18 cellular contexts compared by ENCODE assay signal in the genomic region with DNA sequence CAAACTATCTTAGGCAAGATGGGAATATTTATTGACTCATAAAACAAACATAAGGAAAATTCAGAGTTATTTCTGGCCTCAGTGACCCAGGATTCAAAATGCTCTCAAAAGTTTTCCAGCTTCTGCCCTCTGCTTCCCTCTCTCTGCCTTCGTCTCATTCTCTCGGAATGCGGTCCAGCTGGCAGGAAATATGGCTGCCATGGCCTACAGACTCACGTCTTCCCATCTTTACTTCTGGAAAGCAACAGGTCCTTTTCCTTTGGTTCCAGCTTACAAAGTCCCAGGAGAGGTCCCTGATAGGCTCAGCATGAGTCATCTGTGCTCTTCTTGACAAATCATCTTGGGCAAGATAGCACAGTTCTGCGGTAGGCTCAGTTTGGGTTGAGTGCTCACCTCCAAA. TPM values are rescaled to one million over a fixed set of nuclear protein-coding genes. Genes with fewer than 3 reads are reported as not detected.
DNase-seq lines count a peak whose midpoint lies in the region; ATAC-seq, FAIRE-seq and TF ChIP-seq lines count a peak whose summit lies in the region.
"Had no signal": no experiment of that assay in that cellular context is flagged by ENCODE, and none has a peak within 500 bp of the region (broad histone marks: within the 10 kb centered on the region; RNA-seq: fewer than 3 reads in every experiment).

No MANE protein-coding gene starts in this region.

- intact Hi-C loops in CD14-positive monocyte (cut with micrococcal nuclease), result no loop called here

- H3K27ac ChIP-seq in coronary artery, result peak overlapping the region; percentile 74 to 83
- H3K27ac ChIP-seq: testis had no signal

- ATAC-seq in GM18520 (IDR thresholded peaks at IDR 0.05; ENCODE audit: unreplicated experiment) (no peak), GM19035 (IDR thresholded peaks at IDR 0.05; ENCODE audit: unreplicated experiment) (no peak)

- TF ChIP-seq POLR2A in NB4 (IDR thresholded peaks at IDR 0.05; ENCODE audit: extremely low read depth, insufficient read length), result no peak

- H3K27me3 Mint-ChIP-seq in CD14-positive monocyte (ENCODE audit: low read depth in 3 of 3), result peaks cover 0 to 4% (median 0%) of the 10 kb centered on the region in 3 donors

- POLR2A ChIA-PET in GM10248 (lab: Yijun Ruan, JAX), result no interaction called here

- H3K4me3 Mint-ChIP-seq in CD14-positive monocyte, result no peak overlapping the region
- H3K4me3 Mint-ChIP-seq: activated T-helper 1 cell treated with anti-CD3 and anti-CD28 coated beads, Interleukin-12 subunit alpha, Interleukin-12 subunit beta, Interleukin-2, Interleukin-4 antibody, amounts not matched to agents 30 ng/mL and 10 ng/mL and 1 ng/mL, durations not matched to agents 14 hours and 24 hours and 36 hours; HFFc6 had no signal

- no peak for FAIRE-seq in HTR-8/SVneo (lab: Jason Lieb, UNC)
- FAIRE-seq: GM12891 had no signal

- TF ChIP-seq CTCF in CD14-positive monocyte (IDR thresholded peaks at IDR 0.05) (no peak), NB4 (IDR thresholded peaks at IDR 0.05; ENCODE audit: low read depth, low read length) (no peak), coronary artery (IDR thresholded peaks at IDR 0.05) (no peak), GM10248 (IDR thresholded peaks at IDR 0.05; ENCODE audit: control extremely low read depth, extremely low read depth, low read depth, missing control alignments) (no peak)

- H3K4me3 ChIP-seq in NB4 (ENCODE audit: low read depth, low read length) (no peak overlapping the region), coronary artery (peak overlapping the region; percentile 5)
- H3K4me3 ChIP-seq: gastroesophageal sphincter, testis had no signal

- H3K36me3 Mint-ChIP-seq in CD14-positive monocyte, result peaks cover 0 to 3% of the 10 kb centered on the region in 2 donors

- peaks cover 62% of the 10 kb centered on the region for H3K4me1 Mint-ChIP-seq in CD14-positive monocyte

- no peak for DNase-seq in CD14-positive monocyte (ENCODE audit: low spot score)
- peak; percentile 46 for DNase-seq in NB4 (ENCODE audit: low read depth)
- DNase-seq in coronary artery (ENCODE audit: low spot score), result no peak
- DNase-seq in myocyte (ENCODE audit: low read depth), result peak; percentile 38
- no peak for DNase-seq in HTR-8/SVneo (ENCODE audit: insufficient read length, low spot score)
- DNase-seq in GM10248 (ENCODE audit: extremely low spot score), result no peak
- DNase-seq: activated CD4-positive, alpha-beta T cell treated with anti-CD3 and anti-CD28 coated beads, Interleukin-2, amount 50 U/mL, for 4 hours; DND-41; HFFc6; NCI-H2081; NCI-H748 treated with DMSO at 0.1 percent for 48 hours; testis had no signal

- no peaks in the 10 kb centered on the region for H3K9me3 Mint-ChIP-seq in CD14-positive monocyte
- H3K9me3 Mint-ChIP-seq: activated T-helper 1 cell treated with anti-CD3 and anti-CD28 coated beads, Interleukin-12 subunit alpha, Interleukin-12 subunit beta, Interleukin-2, Interleukin-4 antibody, amounts not matched to agents 30 ng/mL and 10 ng/mL and 1 ng/mL, durations not matched to agents 14 hours and 24 hours and 36 hours; HFFc6 had no signal

- H3K27ac Mint-ChIP-seq in CD14-positive monocyte, result peak overlapping the region in 5 of 7 donors; percentile 9 to 67 (median 46)
- H3K27ac Mint-ChIP-seq: activated T-helper 1 cell treated with anti-CD3 and anti-CD28 coated beads, Interleukin-12 subunit alpha, Interleukin-12 subunit beta, Interleukin-2, Interleukin-4 antibody, amounts not matched to agents 30 ng/mL and 10 ng/mL and 1 ng/mL, durations not matched to agents 14 hours and 24 hours and 36 hours; HFFc6; progenitor cell of endocrine pancreas had no signal

- CTCF ChIA-PET in GM10248 (lab: Yijun Ruan, JAX), result interaction anchor here (1.5 to 2.1 kb wide), 3 partner anchors 19 to 42 kb away, joined by 4 to 8 read pairs (median 4); no protein-coding TSS in a partner anchor

RNA-seq across cellular contexts. Expression of gene ZNF774, which starts 8.7 kb away (rescaled TPM):
- under 1 TPM in 1 of 2 donors, not detected in 1; 0.12 TPM for polyA plus RNA-seq in CD14-positive monocyte
- 3.4 TPM in 2 replicates for total RNA-seq in myocyte
- polyA plus RNA-seq in myocyte (2012), result 1.2 TPM

RNA-seq across cellular contexts. Expression of gene IQGAP1, which starts 44.7 kb away (rescaled TPM):
- polyA plus RNA-seq in CD14-positive monocyte, result 100 to 1,000 TPM; 207 to 276 TPM
- total RNA-seq in myocyte, result 66.3 and 95.9 TPM in 2 replicates
- polyA plus RNA-seq in myocyte (2012), result 64.4 TPM

Comparison
In these comparisons a context has a peak if more than half of its experiments do, and no peak if none do; other contexts are left out.
1. DNase-seq: peak in NB4 (single experiment) and myocyte (single experiment); none in CD14-positive monocyte (single experiment), coronary artery (single experiment), HTR-8/SVneo (single experiment) and GM10248 (single experiment).